Comparison of ENCODE assay signal across 8 cellular contexts in genomic region chr19:37778613-37779138, GRCh38. TPM values are rescaled to one million over a fixed set of nuclear protein-coding genes. Genes with fewer than 3 reads are reported as not detected.
A peak's percentile ranks its signal among the peaks of the same experiment; 100 is the strongest.
DNase-seq lines count a peak whose midpoint lies in the region; ATAC-seq and TF ChIP-seq lines count a peak whose summit lies in the region.

No MANE protein-coding gene starts in this region.

- no peak for ATAC-seq in CD4-positive, alpha-beta T cell (ENCODE audit: poor library complexity)
- no peak for ATAC-seq in omental fat pad (ENCODE audit: low FRiP score)
- ATAC-seq in GM18870 (IDR thresholded peaks at IDR 0.05; ENCODE audit: unreplicated experiment), result no peak

- POLR2A ChIA-PET in CD4-positive, alpha-beta T cell (lab: Charles Lee), result interaction anchor here (1.0 to 2.5 kb wide), 11 partner anchors 31 to 1399 kb away, joined by 3 to 24 read pairs (median 8); partner anchors contain the start of genes SIPA1L3, WDR87, ZFP14 and ZNF527
- POLR2A ChIA-PET in HEK293 (lab: Yijun Ruan, JAX), result interaction anchor here (0.6 to 2.3 kb wide), 19 partner anchors 10 to 1651 kb away, joined by 3 to 21 read pairs (median 5); partner anchors contain the start of genes PSMD8, SIPA1L3, WDR87 and ZNF383

- peaks cover 0 to 24% of the 10 kb centered on the region in 2 experiments; a peak in 2 of 3 replicates for H3K36me3 ChIP-seq in HEK293 (ENCODE audit: control insufficient read depth in 2 of 2, insufficient read depth in 1 of 2, low read length in 2 of 2)

- no peak for TF ChIP-seq CTCF in CD4-positive, alpha-beta T cell (IDR thresholded peaks at IDR 0.05)
- no peak for TF ChIP-seq CTCF in HEK293 (tag by site-specific recombination; IDR thresholded peaks at IDR 0.05)
- no peak for TF ChIP-seq CTCF in VCaP (conservative IDR thresholded peaks at IDR 0.05)
- TF ChIP-seq CTCF in glutamatergic neuron (IDR thresholded peaks at IDR 0.05; ENCODE audit: partially characterized antibody, unreplicated experiment), result no peak
- no peak for TF ChIP-seq CTCF in omental fat pad (IDR thresholded peaks at IDR 0.05)

- no peaks in the 10 kb centered on the region for H3K27me3 ChIP-seq in CD4-positive, alpha-beta T cell (ENCODE audit: control insufficient read depth, insufficient read depth, low read length)

- H3K4me3 Mint-ChIP-seq in CD4-positive, alpha-beta T cell, result peak overlapping the region; percentile 89
- peak overlapping the region; percentile 92 for H3K4me3 Mint-ChIP-seq in glutamatergic neuron (ENCODE audit: unreplicated experiment)

- peaks cover 48% of the 10 kb centered on the region for H3K4me1 Mint-ChIP-seq in CD4-positive, alpha-beta T cell (ENCODE audit: low read depth)
- no peaks in the 10 kb centered on the region for H3K4me1 Mint-ChIP-seq in glutamatergic neuron (ENCODE audit: low read depth, unreplicated experiment)

- H3K27ac Mint-ChIP-seq in CD4-positive, alpha-beta T cell, result peak overlapping the region; percentile 97
- peak overlapping the region; percentile 67 for H3K27ac Mint-ChIP-seq in glutamatergic neuron (ENCODE audit: unreplicated experiment)

- peaks cover 3% of the 10 kb centered on the region; the same call in 1 of the 2 replicates for H3K4me1 ChIP-seq in HEK293 (ENCODE audit: control insufficient read depth, insufficient read depth, low read length)

- peak overlapping the region; percentile 88 for H3K27ac ChIP-seq in CD4-positive, alpha-beta T cell (ENCODE audit: low read depth, low read length)
- H3K27ac ChIP-seq in HEK293 (ENCODE audit: extremely low read depth, low read depth, low read length) (peak overlapping the region; percentile 86), VCaP (peak overlapping the region; percentile 85)

- no peak for DNase-seq in CD4-positive, alpha-beta T cell
- peak; percentile 18 for DNase-seq in glutamatergic neuron
- DNase-seq in renal cortical epithelial cell (ENCODE audit: low read depth), result peak; percentile 22
- DNase-seq in omental fat pad (ENCODE audit: low spot score), result no peak
- no peak for DNase-seq in activated CD8-positive, alpha-beta memory T cell treated with anti-CD3 and anti-CD28 coated beads, Interleukin-2, amount 50 U/mL, for 48 hours

- no peaks in the 10 kb centered on the region for H3K9me3 Mint-ChIP-seq in CD4-positive, alpha-beta T cell
- peaks cover 4% of the 10 kb centered on the region for H3K9me3 Mint-ChIP-seq in glutamatergic neuron (ENCODE audit: unreplicated experiment)

- CTCF ChIA-PET in CD4-positive, alpha-beta T cell (lab: Charles Lee), result interaction anchor here (1.3 to 1.7 kb wide), 2 partner anchors 87 to 124 kb away, joined by 3 to 9 read pairs; no protein-coding TSS in a partner anchor
- CTCF ChIA-PET in HEK293 (lab: Yijun Ruan, JAX), result interaction anchor here (0.7 kb wide), 1 partner anchor 269 kb away, joined by 3 read pairs; no protein-coding TSS in a partner anchor

- H3K27me3 Mint-ChIP-seq in CD4-positive, alpha-beta T cell, result no peaks in the 10 kb centered on the region
- peaks cover 3% of the 10 kb centered on the region for H3K27me3 Mint-ChIP-seq in glutamatergic neuron (ENCODE audit: unreplicated experiment)

- peak overlapping the region; percentile 56 for H3K4me3 ChIP-seq in HEK293 (ENCODE audit: low read depth, low read length)

- peaks cover 41% of the 10 kb centered on the region for H3K36me3 Mint-ChIP-seq in CD4-positive, alpha-beta T cell (ENCODE audit: low read depth)
- peaks cover 7% of the 10 kb centered on the region for H3K36me3 Mint-ChIP-seq in glutamatergic neuron (ENCODE audit: unreplicated experiment)

- H3K9me3 ChIP-seq in CD4-positive, alpha-beta T cell (ENCODE audit: control insufficient read depth, low read length), result no peaks in the 10 kb centered on the region
- peaks cover 14% of the 10 kb centered on the region for H3K9me3 ChIP-seq in HEK293 (ENCODE audit: control insufficient read depth, insufficient read depth, low read depth, low read length)

- intact Hi-C loops in CD4-positive, alpha-beta T cell (cut with DNase I, micrococcal nuclease), result loop anchor here (1.0 to 10.0 kb wide), 11 partner anchors 60 to 564 kb away; partner anchors contain the start of genes ZNF570 (in 2 of the 2), ZFP30 (in 1 of the 2), ZNF383 (in 1 of the 2) and ZNF527 (in 1 of the 2)

TF ChIP-seq in HEK293, 187 proteins besides CTCF, POLR2A, EP300 and RAD21:
- TF ChIP-seq ZNF433 (tag by site-specific recombination; IDR thresholded peaks at IDR 0.05; ENCODE audit: low read depth), result 0 out of 2 replicates have a peak, but pooled peaks have one; percentile 3
- TF ChIP-seq WT1 (tag by site-specific recombination; IDR thresholded peaks at IDR 0.05), result no peak
TF ChIP-seq in HEK293: peak in this region for 1.

RNA-seq across cellular contexts. Expression of gene ZNF573, which starts 0.7 kb away (rescaled TPM):
- total RNA-seq in CD4-positive, alpha-beta T cell, result 1 to 10 TPM; 4.6 to 5.0 TPM
- total RNA-seq in glutamatergic neuron (ENCODE audit: unreplicated experiment) (12.2 TPM), renal cortical epithelial cell (3.5 and 9.7 TPM in 2 replicates), omental fat pad (10 to 100 TPM in 1 of 4 donors, 1 to 10 TPM in 3; 4.4 to 17.5 (median 5.5) TPM)

RNA-seq across cellular contexts. Expression of gene ZNF607, which starts 59.1 kb away (rescaled TPM):
- total RNA-seq in CD4-positive, alpha-beta T cell, result 1 to 10 TPM; 2.2 to 2.3 TPM
- total RNA-seq in glutamatergic neuron (ENCODE audit: unreplicated experiment) (12.7 TPM), renal cortical epithelial cell (3.0 and 11.4 TPM in 2 replicates), omental fat pad (1 to 10 TPM; 1.8 to 5.4 (median 3.1) TPM)

Comparison
In these comparisons a context has a peak if more than half of its experiments do, and no peak if none do; other contexts are left out.
1. DNase-seq: peak in glutamatergic neuron (single experiment) and renal cortical epithelial cell (single experiment); none in CD4-positive, alpha-beta T cell (0 of 10), omental fat pad (single experiment) and activated CD8-positive, alpha-beta memory T cell treated with anti-CD3 and anti-CD28 coated beads, Interleukin-2, amount 50 U/mL, for 48 hours (single experiment).
2. Peak in every context shown above with its lines, with median percentiles within 50 percentile points of each other: H3K27ac ChIP-seq.